In genomic region chr2:161122772-161123530, GRCh38 we compare ENCODE assay signal across 8 cellular contexts. TPM values are rescaled to one million over a fixed set of nuclear protein-coding genes. Genes with fewer than 3 reads are reported as not detected.
DNase-seq lines count a peak whose midpoint lies in the region; ATAC-seq and TF ChIP-seq lines count a peak whose summit lies in the region.

No MANE protein-coding gene starts in this region.

- no peaks in the 10 kb centered on the region for H3K36me3 Mint-ChIP-seq in activated naive CD4-positive, alpha-beta T cell treated with anti-CD3 and anti-CD28 coated beads, Interleukin-2, amount 50 U/mL, for 24 hours

- H2BK20ac ChIP-seq in IMR-90 (ENCODE audit: low read depth, low read length) = peak overlapping the region; percentile 96

- H2BK120ac ChIP-seq in IMR-90 (ENCODE audit: low read depth, low read length) = peak overlapping the region; percentile 95

- peaks cover 12% of the 10 kb centered on the region for H3K4me1 Mint-ChIP-seq in activated naive CD4-positive, alpha-beta T cell treated with anti-CD3 and anti-CD28 coated beads, Interleukin-2, amount 50 U/mL, for 24 hours

- no peaks in the 10 kb centered on the region for H3K9me3 ChIP-seq in BLaER1 treated with 17β-estradiol and CSF1 and Interleukin-3, amounts not matched to agents 10 nM and 100 nM (replicated peaks in 1 of 11)
- H3K9me3 ChIP-seq in IMR-90 (ENCODE audit: control insufficient read depth, insufficient read depth, low read length) = no peaks in the 10 kb centered on the region
- H3K9me3 ChIP-seq in cardiac muscle cell (ENCODE audit: low read depth) = no peaks in the 10 kb centered on the region

- no peak for TF ChIP-seq RAD21 in IMR-90 (IDR thresholded peaks at IDR 0.05; ENCODE audit: low read length)

- H3K4me2 ChIP-seq in BLaER1 treated with 17β-estradiol and CSF1 and Interleukin-3, amounts not matched to agents 10 nM and 100 nM = peak overlapping the region in 8 of 11 experiments; percentile 21 to 80 (median 62); a peak in 14 of 22 replicates
- H3K4me2 ChIP-seq in IMR-90 (ENCODE audit: low read depth, low read length) = peak overlapping the region; percentile 78; the same call in 1 of the 2 replicates

- in situ Hi-C loops in IMR-90 (cut with MboI; ENCODE audit: low sequenced_read_pairs) = no loop called here

- peak overlapping the region; percentile 23; the same call in 1 of the 2 replicates for H3K14ac ChIP-seq in IMR-90 (replicated peaks; ENCODE audit: low read depth, low read length)

- H3K36me3 ChIP-seq in BLaER1 treated with 17β-estradiol and CSF1 and Interleukin-3, amounts not matched to agents 10 nM and 100 nM = no peaks in the 10 kb centered on the region
- H3K36me3 ChIP-seq in IMR-90 (ENCODE audit: control insufficient read depth, insufficient read depth, low read length) (no peaks in the 10 kb centered on the region), cardiac muscle cell (no peaks in the 10 kb centered on the region)

- H3K23ac ChIP-seq in IMR-90 (ENCODE audit: low read depth, low read length) = peak overlapping the region; percentile 56; the same call in 1 of the 2 replicates

- no peaks in the 10 kb centered on the region for H4K20me1 ChIP-seq in BLaER1 treated with 17β-estradiol and CSF1 and Interleukin-3, amounts not matched to agents 10 nM and 100 nM
- no peaks in the 10 kb centered on the region for H4K20me1 ChIP-seq in IMR-90 (ENCODE audit: insufficient read depth, low read length)

- WGBS in IMR-90 (ENCODE audit: extremely low coverage in 2 of 2, insufficient read length in 1 of 2), 2 experiments = no CpG with 5 or more reads among the region's 3 CpGs

- no peak for TF ChIP-seq CTCF in IMR-90 (conservative IDR thresholded peaks at IDR 0.05; ENCODE audit: low read depth, low read length)
- no peak for TF ChIP-seq CTCF in cardiac muscle cell (IDR thresholded peaks at IDR 0.05; ENCODE audit: low read depth, low read length)

- peak overlapping the region in 2 of 10 experiments; percentile 8; a peak in 1 of 20 replicates for H3K4me3 ChIP-seq in BLaER1 treated with 17β-estradiol and CSF1 and Interleukin-3, amounts not matched to agents 10 nM and 100 nM
- no peak overlapping the region; the same call in 1 of the 2 replicates for H3K4me3 ChIP-seq in IMR-90 (ENCODE audit: insufficient read depth, low read depth, low read length)
- H3K4me3 ChIP-seq in cardiac muscle cell = no peak overlapping the region

- POLR2A ChIA-PET in IMR-90 (lab: Charles Lee; ENCODE audit: unreplicated experiment) = interaction anchor here (0.5 kb wide), 1 partner anchor 36 kb away, joined by 3 read pairs; no protein-coding TSS in a partner anchor

- CTCF ChIA-PET in IMR-90 (lab: Yijun Ruan, JAX) = interaction anchor here (0.6 to 1.4 kb wide), 4 partner anchors 9 to 1265 kb away, joined by 3 to 4 read pairs (median 3); no protein-coding TSS in a partner anchor

- TF ChIP-seq POLR2A in IMR-90 (IDR thresholded peaks at IDR 0.05; ENCODE audit: low read depth, low read length) = no peak

- peak overlapping the region; percentile 79 for H4K5ac ChIP-seq in IMR-90 (ENCODE audit: low read depth, low read length)

- H3K4me3 Mint-ChIP-seq in activated naive CD4-positive, alpha-beta T cell treated with anti-CD3 and anti-CD28 coated beads, Interleukin-2, amount 50 U/mL, for 24 hours = no peak overlapping the region

- H2AK5ac ChIP-seq in IMR-90 (ENCODE audit: low read depth, low read length) = no peak overlapping the region

- H3K27ac Mint-ChIP-seq in activated naive CD4-positive, alpha-beta T cell treated with anti-CD3 and anti-CD28 coated beads, Interleukin-2, amount 50 U/mL, for 24 hours = peak overlapping the region; percentile 81

- H3K27me3 ChIP-seq in BLaER1 treated with 17β-estradiol and CSF1 and Interleukin-3, amounts not matched to agents 10 nM and 100 nM = no peaks in the 10 kb centered on the region
- no peaks in the 10 kb centered on the region for H3K27me3 ChIP-seq in IMR-90 (ENCODE audit: control insufficient read depth, insufficient read depth, low read length)
- H3K27me3 ChIP-seq in cardiac muscle cell = no peaks in the 10 kb centered on the region

- intact Hi-C loops in IMR-90 (cut with micrococcal nuclease) = no loop called here

- H3K4ac ChIP-seq in IMR-90 (ENCODE audit: low read depth, low read length) = peak overlapping the region; percentile 81; the same call in 1 of the 2 replicates

- H3K27ac ChIP-seq in BLaER1 treated with 17β-estradiol and CSF1 and Interleukin-3, amounts not matched to agents 10 nM and 100 nM = peak overlapping the region in 9 of 11 experiments; percentile 8 to 70 (median 49); a peak in 17 of 22 replicates
- H3K27ac ChIP-seq in IMR-90 (ENCODE audit: insufficient read depth, low read length) = peak overlapping the region; percentile 79
- no peak overlapping the region for H3K27ac ChIP-seq in cardiac muscle cell

- H3K9ac ChIP-seq in BLaER1 treated with 17β-estradiol and CSF1 and Interleukin-3, amounts not matched to agents 10 nM and 100 nM = peak overlapping the region in 4 of 11 experiments; percentile 10 to 54 (median 26); a peak in 4 of 22 replicates
- H3K9ac ChIP-seq in IMR-90 (ENCODE audit: low read depth, low read length) = peak overlapping the region; percentile 57

- peak overlapping the region; percentile 92 for H3K56ac ChIP-seq in IMR-90 (ENCODE audit: extremely low read depth, insufficient read depth, low read length)

- dilution Hi-C loops in IMR-90 (cut with HindIII; ENCODE audit: low sequenced_read_pairs, unreplicated experiment) = no loop called here

- H3K79me1 ChIP-seq in IMR-90 (ENCODE audit: low read depth in 1 of 2, low read length in 2 of 2) = no peaks in the 10 kb centered on the region

- peak overlapping the region; percentile 74; the same call in 1 of the 2 replicates for H3K18ac ChIP-seq in IMR-90 (ENCODE audit: low read depth, low read length)

- no TSS peak for BruUV-seq in IMR-90 (replicated peaks; lab: Mats Ljungman, UMichigan)

- H3K9me3 Mint-ChIP-seq in activated naive CD4-positive, alpha-beta T cell treated with anti-CD3 and anti-CD28 coated beads, Interleukin-2, amount 50 U/mL, for 24 hours = no peaks in the 10 kb centered on the region

- peak; percentile 93 for DNase-seq in IMR-90
- peak; percentile 18 to 92 for DNase-seq in cardiac muscle cell (ENCODE audit: low read depth in 1 of 2, low spot score in 1 of 2)
- peak; percentile 96 for DNase-seq in renal cortical epithelial cell (ENCODE audit: low read depth)
- no peak for DNase-seq in D341Med (ENCODE audit: low spot score)
- no peak for DNase-seq in NCI-H446 treated with DMSO at 0.1 percent for 48 hours (lab: John Stamatoyannopoulos, UW)

- H2AFZ ChIP-seq in IMR-90 (replicated peaks; ENCODE audit: low read length, poor library complexity) = no peak overlapping the region

- H4K8ac ChIP-seq in IMR-90 (ENCODE audit: low read depth in 2 of 2, low read length in 2 of 2) = peak overlapping the region; percentile 54 to 87

- ATAC-seq in GM19463 (IDR thresholded peaks at IDR 0.05; ENCODE audit: unreplicated experiment) = peak; percentile 52
- ATAC-seq in IMR-90 (ENCODE audit: low read depth) = peak; percentile 95

- peaks cover 6 to 33% (median 25%) of the 10 kb centered on the region in 10 experiments; a peak in 18 of 20 replicates for H3K4me1 ChIP-seq in BLaER1 treated with 17β-estradiol and CSF1 and Interleukin-3, amounts not matched to agents 10 nM and 100 nM
- peaks cover 11% of the 10 kb centered on the region; the same call in 1 of the 2 replicates for H3K4me1 ChIP-seq in IMR-90 (ENCODE audit: control insufficient read depth, insufficient read depth, low read length)
- H3K4me1 ChIP-seq in cardiac muscle cell (ENCODE audit: low read depth) = no peaks in the 10 kb centered on the region

- no peaks in the 10 kb centered on the region for H3K27me3 Mint-ChIP-seq in activated naive CD4-positive, alpha-beta T cell treated with anti-CD3 and anti-CD28 coated beads, Interleukin-2, amount 50 U/mL, for 24 hours

- H2AK9ac ChIP-seq in IMR-90 (replicated peaks; ENCODE audit: low read depth, low read length, poor library complexity) = no peak overlapping the region

- H2BK5ac ChIP-seq in IMR-90 (ENCODE audit: low read depth, low read length, poor library complexity, severe bottlenecking) = peak overlapping the region; percentile 91

- peak overlapping the region; percentile 92 for H2BK15ac ChIP-seq in IMR-90 (ENCODE audit: low read depth, low read length)

- peaks cover 7% of the 10 kb centered on the region; the same call in 1 of the 2 replicates for H3K9me1 ChIP-seq in IMR-90 (ENCODE audit: insufficient read depth, low read length)

- H4K91ac ChIP-seq in IMR-90 (ENCODE audit: insufficient read depth, low read depth, low read length) = peak overlapping the region; percentile 83; the same call in 1 of the 2 replicates

TF ChIP-seq in IMR-90, 13 proteins besides CTCF, POLR2A, EP300 and RAD21 (continues in another document):
- TF ChIP-seq MXI1 (IDR thresholded peaks at IDR 0.05; ENCODE audit: borderline replicate concordance, low read depth, low read length) (no peak), MAZ (IDR thresholded peaks at IDR 0.05; ENCODE audit: borderline replicate concordance, low read depth, low read length) (no peak), RCOR1 (IDR thresholded peaks at IDR 0.05; ENCODE audit: insufficient replicate concordance, low read length) (no peak), ELK1 (IDR thresholded peaks at IDR 0.05; ENCODE audit: borderline replicate concordance, low read depth, low read length) (no peak), CEBPB (IDR thresholded peaks at IDR 0.05; ENCODE audit: low read depth, low read length) (0 out of 2 replicates have a peak, but pooled peaks have one; percentile 19), CHD1 (IDR thresholded peaks at IDR 0.05; ENCODE audit: low read depth, low read length) (no peak), NFE2L2 (IDR thresholded peaks at IDR 0.05; ENCODE audit: low read depth, low read length) (peak; percentile 96)

RNA-seq across cellular contexts. Expression of gene TANK, which starts 37.3 kb away (rescaled TPM):
- total RNA-seq in IMR-90 (2012; rRNA removed) (41.9 and 46.4 TPM in 2 replicates), cardiac muscle cell (17.9 and 19.5 TPM in 2 replicates), renal cortical epithelial cell (98.2 and 123 TPM in 2 replicates)
- polyA plus RNA-seq in IMR-90 (2012; rRNA removed) (24.8 and 25.4 TPM in 2 replicates), cardiac muscle cell (33.2 and 37.3 TPM in 2 replicates)
- 8.1 and 12.2 TPM in 2 replicates for polyA plus RNA-seq in IMR-90 (2012; cell fraction: cytosol; rRNA removed)
- polyA plus RNA-seq in IMR-90 (2012; cell fraction: nucleus; rRNA removed; ENCODE audit: low replicate concordance) = 5.6 and 36.1 TPM in 2 replicates

Comparison
In these comparisons a context has a peak if more than half of its experiments do, and no peak if none do; other contexts are left out.
1. DNase-seq: peak in IMR-90 (single experiment), cardiac muscle cell (2 of 2) and renal cortical epithelial cell (single experiment); none in D341Med (single experiment) and NCI-H446 treated with DMSO at 0.1 percent for 48 hours (single experiment).